Comparison of ENCODE assay signal across 11 cellular contexts in the genomic region with DNA sequence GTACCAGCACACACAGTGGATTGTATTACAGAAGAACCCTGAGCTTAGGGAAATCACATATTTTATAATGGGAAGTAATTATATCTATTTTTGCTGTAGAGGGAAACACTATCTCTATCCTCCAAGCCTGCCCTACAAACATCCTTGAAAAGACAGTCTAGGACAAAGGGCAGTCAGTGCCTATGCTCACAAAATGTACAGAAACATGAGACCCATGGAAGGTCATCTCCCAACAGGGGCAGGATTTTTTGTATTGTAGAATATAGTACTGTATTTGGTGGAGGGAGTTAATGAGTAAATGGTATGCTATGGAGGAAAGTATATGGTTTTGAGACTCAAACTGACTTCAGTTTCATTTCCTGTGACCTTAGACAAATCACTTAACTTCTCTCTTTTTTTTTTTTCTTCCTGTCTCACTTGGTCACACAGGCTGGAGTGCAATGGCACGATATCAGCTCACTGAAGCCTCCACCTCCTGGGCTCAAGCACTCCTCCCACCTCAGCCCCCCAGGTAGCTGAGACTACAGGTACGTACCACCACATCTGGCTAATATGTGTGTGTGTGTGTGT. TPM values are rescaled to one million over a fixed set of nuclear protein-coding genes. Genes with fewer than 3 reads are reported as not detected.
A peak's percentile ranks its signal among the peaks of the same experiment; 100 is the strongest.
DNase-seq lines count a peak whose midpoint lies in the region; ATAC-seq and TF ChIP-seq lines count a peak whose summit lies in the region.
"Had no signal": no experiment of that assay in that cellular context is flagged by ENCODE, and none has a peak within 500 bp of the region (broad histone marks: within the 10 kb centered on the region; RNA-seq: fewer than 3 reads in every experiment).

No MANE protein-coding gene starts in this region.

- peak; percentile 73 for ATAC-seq in GM18505 (IDR thresholded peaks at IDR 0.05; ENCODE audit: unreplicated experiment)
- ATAC-seq in GM21390 (IDR thresholded peaks at IDR 0.05; ENCODE audit: unreplicated experiment) = peak; percentile 83
- ATAC-seq in HG03280 (IDR thresholded peaks at IDR 0.05; ENCODE audit: unreplicated experiment) = peak; percentile 71
- peak; percentile 85 for ATAC-seq in activated T-helper 17 cell treated with anti-CD3 and anti-CD28 coated beads, Interleukin-2, amount 50 U/mL, for 72 hours (replicated peaks)

- TF ChIP-seq POLR2A in GM18505 (IDR thresholded peaks at IDR 0.05; ENCODE audit: borderline replicate concordance, extremely low read depth, insufficient read depth, insufficient read length) = no peak

- peak overlapping the region; percentile 44 for H3K27ac Mint-ChIP-seq in activated T-helper 17 cell treated with anti-CD3 and anti-CD28 coated beads, Interleukin-2, amount 50 U/mL, for 72 hours

- H3K27me3 Mint-ChIP-seq in activated T-helper 17 cell treated with anti-CD3 and anti-CD28 coated beads, Interleukin-2, amount 50 U/mL, for 72 hours = no peaks in the 10 kb centered on the region

- no peak for DNase-seq in NCI-H526 treated with DMSO at 0.1 percent for 48 hours (lab: John Stamatoyannopoulos, UW)
- DNase-seq in NCI-H345 (lab: John Stamatoyannopoulos, UW) = no peak
- DNase-seq in GM19238 (ENCODE audit: insufficient read length, low spot score) = no peak
- DNase-seq in HK-2 (ENCODE audit: unreplicated experiment) = no peak
- DNase-seq: right lobe of liver, thyroid gland, WERI-Rb-1 had no signal

- peak overlapping the region; percentile 25 for H3K4me3 Mint-ChIP-seq in activated T-helper 17 cell treated with anti-CD3 and anti-CD28 coated beads, Interleukin-2, amount 50 U/mL, for 72 hours

- H3K4me1 Mint-ChIP-seq in activated T-helper 17 cell treated with anti-CD3 and anti-CD28 coated beads, Interleukin-2, amount 50 U/mL, for 72 hours = peaks cover 5% of the 10 kb centered on the region

- H3K9me3 Mint-ChIP-seq in activated T-helper 17 cell treated with anti-CD3 and anti-CD28 coated beads, Interleukin-2, amount 50 U/mL, for 72 hours = no peaks in the 10 kb centered on the region

- H3K36me3 Mint-ChIP-seq in activated T-helper 17 cell treated with anti-CD3 and anti-CD28 coated beads, Interleukin-2, amount 50 U/mL, for 72 hours (ENCODE audit: low read depth) = no peaks in the 10 kb centered on the region

RNA-seq across cellular contexts. Expression of a gene that starts 5.8 kb away (rescaled TPM):
- total RNA-seq in activated T-helper 17 cell treated with anti-CD3 and anti-CD28 coated beads, Interleukin-2, amount 50 U/mL, for 72 hours = 10 to 100 TPM; 45.4 to 66.4 TPM
